In genomic region chr1:15848929-15849774, GRCh38 we compare ENCODE assay signal across 8 cellular contexts. TPM values are rescaled to one million over a fixed set of nuclear protein-coding genes. Genes with fewer than 3 reads are reported as not detected.
DNase-seq lines count a peak whose midpoint lies in the region; ATAC-seq, FAIRE-seq and TF ChIP-seq lines count a peak whose summit lies in the region.

No MANE protein-coding gene starts in this region.

- H3K9me3 ChIP-seq in GM12878 (replicated peaks; ENCODE audit: control insufficient read depth, insufficient read depth, low read length) (no peaks in the 10 kb centered on the region), iPS DF 6.9 (ENCODE audit: control insufficient read depth, insufficient read depth, low read length) (no peaks in the 10 kb centered on the region)

- peak overlapping the region; percentile 86 for H3K27ac ChIP-seq in GM12878 (ENCODE audit: control insufficient read depth, insufficient read depth)
- H3K27ac ChIP-seq in iPS DF 6.9 (ENCODE audit: low read length) = no peak overlapping the region

- H4K20me1 ChIP-seq in GM12878 (ENCODE audit: control insufficient read depth, insufficient read depth) = no peaks in the 10 kb centered on the region

- H2AFZ ChIP-seq in GM12878 (ENCODE audit: control insufficient read depth, low read depth, low read length) = peak overlapping the region; percentile 53; the same call in 1 of the 2 replicates

- no peak for FAIRE-seq in GM12878 (lab: Jason Lieb, UNC)

- TF ChIP-seq RAD21 in GM12878 (IDR thresholded peaks at IDR 0.05; ENCODE audit: insufficient read depth, low read depth, low read length) = no peak

- H3K27me3 ChIP-seq in GM12878 (replicated peaks in 1 of 2; ENCODE audit: control insufficient read depth in 2 of 2, insufficient read depth in 2 of 2, low read length in 1 of 2) (no peaks in the 10 kb centered on the region), iPS DF 6.9 (ENCODE audit: control insufficient read depth, insufficient read depth, low read length) (no peaks in the 10 kb centered on the region)

- SMC1A ChIA-PET in GM12878 (lab: Charles Lee; ENCODE audit: uncharacterized antibody, unreplicated experiment) = interaction anchor here (0.6 to 5.2 kb wide), 11 partner anchors 11 to 159 kb away, joined by 3 to 27 read pairs (median 6); partner anchors contain the start of gene ZBTB17

- TSS peak; percentile 59 for BruUV-seq in GM12878 (replicated peaks; lab: Mats Ljungman, UMichigan)

- in situ Hi-C loops in GM12878 (cut with MboI) = no loop called here

- peak; percentile 71 for TF ChIP-seq POLR2A in GM12878 (IDR thresholded peaks at IDR 0.05; ENCODE audit: low read depth, low read length)

- DNase-seq in GM12864 (ENCODE audit: low read depth) = no peak
- peak; percentile 76 to 82 for DNase-seq in NCI-H1930 (lab: John Stamatoyannopoulos, UW)
- DNase-seq in T-helper 22 cell (ENCODE audit: low read depth) = peak; percentile 54
- DNase-seq in GM12878 (ENCODE audit: low read depth, low spot score) = no peak
- DNase-seq in iPS DF 6.9 (ENCODE audit: low read depth, low spot score) = no peak
- peak; percentile 66 for DNase-seq in retinal pigment epithelial cell (ENCODE audit: low read depth)
- no peak for DNase-seq in GM20000 (ENCODE audit: low spot score)

- TF ChIP-seq EP300 in GM12878 (IDR thresholded peaks at IDR 0.05; ENCODE audit: borderline replicate concordance in 1 of 2, control insufficient read depth in 1 of 2, low read depth in 2 of 2, low read length in 2 of 2) = no peak; a peak in 1 of 4 replicates

- CTCF ChIA-PET in GM12878 (lab: Yijun Ruan, JAX) = interaction anchor here (0.6 to 1.6 kb wide), 5 partner anchors 15 to 114 kb away, joined by 3 to 5 read pairs (median 3); no protein-coding TSS in a partner anchor

- peaks cover 85% of the 10 kb centered on the region for H3K79me2 ChIP-seq in GM12878 (ENCODE audit: control insufficient read depth, insufficient read depth, low read length)

- TF ChIP-seq CTCF in GM12864 (IDR thresholded peaks at IDR 0.05; ENCODE audit: low read depth, low read length, missing control alignments) = no peak
- TF ChIP-seq CTCF in GM12878 (IDR thresholded peaks at IDR 0.05 in 2 of 3, conservative IDR thresholded peaks at IDR 0.05 in 1 of 3; ENCODE audit: control insufficient read depth in 2 of 3, extremely low read depth in 1 of 3, insufficient read depth in 1 of 3, low read depth in 3 of 3, low read length in 3 of 3) = no peak
- TF ChIP-seq CTCF in retinal pigment epithelial cell (conservative IDR thresholded peaks at IDR 0.05; ENCODE audit: low read depth, low read length) = no peak
- TF ChIP-seq CTCF in GM20000 (IDR thresholded peaks at IDR 0.05; ENCODE audit: extremely low read depth, missing control alignments) = no peak

- POLR2A ChIA-PET in GM12878 (lab: Charles Lee) = interaction anchor here (0.5 to 6.1 kb wide), 11 partner anchors 12 to 126 kb away, joined by 3 to 75 read pairs (median 4); partner anchors contain the start of gene ZBTB17

- H3K9ac ChIP-seq in GM12878 (ENCODE audit: control insufficient read depth, insufficient read depth, low read length) = peak overlapping the region; percentile 88

- H3K4me3 ChIP-seq in GM12864 (ENCODE audit: low read depth, low read length) = peak overlapping the region; percentile 88
- H3K4me3 ChIP-seq in GM12878 = peak overlapping the region; percentile 94
- H3K4me3 ChIP-seq in iPS DF 6.9 (ENCODE audit: low read length) = peak overlapping the region; percentile 80; the same call in 1 of the 2 replicates
- peak overlapping the region; percentile 90 for H3K4me3 ChIP-seq in retinal pigment epithelial cell (ENCODE audit: low read length)

- H3K36me3 ChIP-seq in GM12878 (ENCODE audit: control insufficient read depth in 2 of 2, insufficient read depth in 2 of 2, low read length in 1 of 2) (no peaks in the 10 kb centered on the region), iPS DF 6.9 (ENCODE audit: control insufficient read depth, insufficient read depth, low read length) (no peaks in the 10 kb centered on the region)

- WGBS in GM12878 (ENCODE audit: insufficient coverage, insufficient replicate concordance, low lambda C conversion rate, missing lambda C conversion rate) = 1% methylated on average over 40 of the region's 44 CpGs
- no CpG with 5 or more reads among the region's 44 CpGs for WGBS in iPS DF 6.9 (ENCODE audit: insufficient coverage, insufficient read length)

- H3K4me1 ChIP-seq in GM12878 (ENCODE audit: control insufficient read depth, insufficient read depth, low read length) = peaks cover 4% of the 10 kb centered on the region
- H3K4me1 ChIP-seq in iPS DF 6.9 (ENCODE audit: control insufficient read depth, insufficient read depth, low read length) = peaks cover 2% of the 10 kb centered on the region; the same call in 1 of the 2 replicates

- peak overlapping the region; percentile 94 for H3K4me2 ChIP-seq in GM12878 (ENCODE audit: control insufficient read depth, insufficient read depth)

- intact Hi-C loops in GM12878 (cut with micrococcal nuclease; ENCODE audit: unreplicated experiment) = loop anchor here (5.0 to 10.0 kb wide), 3 partner anchors 118 to 518 kb away; partner anchors contain the start of genes CASP9, DNAJC16 and SZRD1

- ATAC-seq in GM12878 = peak; percentile 34
- no peak for ATAC-seq in GM18868 (IDR thresholded peaks at IDR 0.05; ENCODE audit: unreplicated experiment)

- RAD21 ChIA-PET in GM12878 (lab: Charles Lee; ENCODE audit: unreplicated experiment) = interaction anchor here (0.6 to 6.2 kb wide), 12 partner anchors 10 to 244 kb away, joined by 3 to 55 read pairs (median 6); partner anchors contain the start of genes SRARP and ZBTB17

TF ChIP-seq in GM12878, 131 proteins besides CTCF, POLR2A, EP300 and RAD21 (continues in another document):
- no peak; the same call in 1 of the 2 replicates for TF ChIP-seq MLLT1 (IDR thresholded peaks at IDR 0.05)
- peak; percentile 73; the same call in 1 of the 2 replicates for TF ChIP-seq PAX8 (IDR thresholded peaks at IDR 0.05)
- no peak for TF ChIP-seq ETV6 (conservative IDR thresholded peaks at IDR 0.05 in 1 of 2, IDR thresholded peaks at IDR 0.05 in 1 of 2; ENCODE audit: borderline replicate concordance in 1 of 2, low read depth in 1 of 2)
- TF ChIP-seq BRCA1 (IDR thresholded peaks at IDR 0.05; ENCODE audit: low read depth, low read length) = no peak

RNA-seq across cellular contexts. Expression of gene SPEN, which starts 1.6 kb away (rescaled TPM):
- 170 and 175 TPM in 2 replicates for total RNA-seq in GM12878 (2013; cell fraction: nucleolus; rRNA removed)
- total RNA-seq in GM12878 (2014; rRNA removed) (18.9 and 20.9 TPM in 2 replicates), GM12878 (2014; rRNA removed; fragmentation: Illumina TruSeq; extraction: Trizol) (16.5 and 18.2 TPM in 2 replicates), GM12878 (2021) (57.5 and 58.7 TPM in 2 replicates)
- polyA plus RNA-seq in GM12878 (2011; ENCODE audit: low read depth) = 13.6 TPM
- polyA plus RNA-seq in GM12878 (2011; rRNA removed) (6.1 and 6.7 TPM in 2 replicates), GM12878 (2014; fragmentation: Illumina TruSeq; extraction: Trizol) (45.0 and 58.7 TPM in 2 replicates), GM12878 (2014; fragmentation: Nextera tagmentation; extraction: Ambion mirVana) (10 to 100 TPM in 1 of 2 experiments, 1 to 10 TPM in 1; 5.2 to 12.9 TPM), GM12878 (2014; rRNA removed) (28.4 and 34.9 TPM in 2 replicates), GM12878 (2016; fragmentation: Nextera tagmentation; extraction: Ambion mirVana) (10 to 100 TPM; 21.3 to 36.2 TPM)
- 8.3 and 12.2 TPM in 2 replicates for polyA plus RNA-seq in GM12878 (2011; cell fraction: cytosol; rRNA removed)
- 27.8 and 41.7 TPM in 2 replicates for polyA plus RNA-seq in GM12878 (2011; cell fraction: nucleus; rRNA removed)
- 34.0 and 40.1 TPM in 2 replicates for polyA plus RNA-seq in GM12878 (2012)
- 29.4 and 33.6 TPM in 2 replicates for polyA minus RNA-seq in GM12878 (2011; rRNA and poly(A)+ RNA removed)
- 21.8 and 24.4 TPM in 2 replicates for polyA minus RNA-seq in GM12878 (2011; cell fraction: cytosol; rRNA and poly(A)+ RNA removed)
- polyA minus RNA-seq in GM12878 (2011; cell fraction: nucleus; rRNA and poly(A)+ RNA removed) = 18.4 and 37.1 TPM in 2 replicates

RNA-seq across cellular contexts. Expression of gene UQCRHL, which starts 41.7 kb away (rescaled TPM):
- total RNA-seq in GM12878 (2013; cell fraction: nucleolus; rRNA removed) = 0.49 and 0.84 TPM in 2 replicates
- total RNA-seq in GM12878 (2014; rRNA removed) (7.7 and 9.8 TPM in 2 replicates), GM12878 (2014; rRNA removed; fragmentation: Illumina TruSeq; extraction: Trizol) (5.9 TPM in 2 replicates), GM12878 (2021) (1.4 and 2.0 TPM in 2 replicates)
- polyA plus RNA-seq in GM12878 (2011; ENCODE audit: low read depth) = 3.0 TPM
- polyA plus RNA-seq in GM12878 (2011; rRNA removed) (17.3 and 49.9 TPM in 2 replicates), GM12878 (2014; fragmentation: Illumina TruSeq; extraction: Trizol) (3.3 and 5.4 TPM in 2 replicates), GM12878 (2014; fragmentation: Nextera tagmentation; extraction: Ambion mirVana) (1 to 10 TPM; 6.7 to 7.5 TPM), GM12878 (2014; rRNA removed) (5.6 and 9.5 TPM in 2 replicates), GM12878 (2016; fragmentation: Nextera tagmentation; extraction: Ambion mirVana) (1 to 10 TPM; 1.9 to 2.3 TPM)
- 3.8 and 3.9 TPM in 2 replicates for polyA plus RNA-seq in GM12878 (2011; cell fraction: cytosol; rRNA removed)
- 1.8 and 1.9 TPM in 2 replicates for polyA plus RNA-seq in GM12878 (2011; cell fraction: nucleus; rRNA removed)
- 4.4 and 6.2 TPM in 2 replicates for polyA plus RNA-seq in GM12878 (2012)
- polyA minus RNA-seq in GM12878 (2011; rRNA and poly(A)+ RNA removed) = 1.2 and 1.3 TPM in 2 replicates
- polyA minus RNA-seq in GM12878 (2011; cell fraction: cytosol; rRNA and poly(A)+ RNA removed) = 3.8 and 4.1 TPM in 2 replicates
- polyA minus RNA-seq in GM12878 (2011; cell fraction: nucleus; rRNA and poly(A)+ RNA removed) = 0.12 and 0.19 TPM in 2 replicates

Comparison
In these comparisons a context has a peak if more than half of its experiments do, and no peak if none do; other contexts are left out.
1. DNase-seq: peak in NCI-H1930 (2 of 2), T-helper 22 cell (single experiment) and retinal pigment epithelial cell (single experiment); none in GM12864 (single experiment), GM12878 (single experiment), iPS DF 6.9 (single experiment) and GM20000 (single experiment).
2. Peak in every context shown above with its lines, with median percentiles within 50 percentile points of each other: H3K4me3 ChIP-seq.